Comparison of ENCODE assay signal across 8 cellular contexts in genomic region chr20:1330075-1330830, GRCh38. TPM values are rescaled to one million over a fixed set of nuclear protein-coding genes. Genes with fewer than 3 reads are reported as not detected.
DNase-seq lines count a peak whose midpoint lies in the region; ATAC-seq and TF ChIP-seq lines count a peak whose summit lies in the region.

No MANE protein-coding gene starts in this region.

- peaks cover 42% of the 10 kb centered on the region for H3K79me1 ChIP-seq in mesendoderm (ENCODE audit: low read length)

- no peak overlapping the region for H3K18ac ChIP-seq in mesendoderm (ENCODE audit: low read length)

- H3K4me2 ChIP-seq in mesendoderm (ENCODE audit: low read length) = no peak overlapping the region

- no peak overlapping the region for H2AK5ac ChIP-seq in mesendoderm (ENCODE audit: low read length)

- peak in 1 of 2 donors; percentile 37 for TF ChIP-seq POLR2A in thyroid gland (IDR thresholded peaks at IDR 0.05)

- no peak for TF ChIP-seq CTCF in thyroid gland (IDR thresholded peaks at IDR 0.05)

- H3K9ac ChIP-seq in mesendoderm (ENCODE audit: low read length) = no peak overlapping the region

- H4K5ac ChIP-seq in mesendoderm (ENCODE audit: low read length) = no peak overlapping the region

- DNase-seq in DMS153 (lab: John Stamatoyannopoulos, UW) (peak; percentile 35), DMS153 treated with DMSO at 0.1 percent for 48 hours (lab: John Stamatoyannopoulos, UW; ENCODE audit: unreplicated experiment) (no peak), left colon (peak; percentile 77 to 91), thyroid gland (peak; percentile 47 to 64), NCI-H2171 (lab: John Stamatoyannopoulos, UW) (no peak), mesendoderm (no peak)

- H3K4ac ChIP-seq in mesendoderm (ENCODE audit: low read depth, low read length) = no peak overlapping the region

- no peak overlapping the region for H3K4me3 ChIP-seq in thyroid gland (replicated peaks in 1 of 3)
- no peak overlapping the region for H3K4me3 ChIP-seq in mesendoderm (ENCODE audit: low read length)

- H3K36me3 ChIP-seq in thyroid gland = no peaks in the 10 kb centered on the region
- H3K36me3 ChIP-seq in mesendoderm (ENCODE audit: control insufficient read depth, insufficient read depth, low read length) = no peaks in the 10 kb centered on the region

- no peak overlapping the region for H3K56ac ChIP-seq in mesendoderm (ENCODE audit: low read length)

- 62 to 68% methylated on average over 6 of the region's 6 CpGs for WGBS in thyroid gland, 2 donors
- no CpG with 5 or more reads among the region's 6 CpGs for WGBS in mesendoderm (ENCODE audit: extremely low coverage, insufficient coverage, low lambda C conversion rate)

- no peak overlapping the region for H2BK15ac ChIP-seq in mesendoderm (replicated peaks; ENCODE audit: low read depth)

- H3K27me3 ChIP-seq in thyroid gland = no peaks in the 10 kb centered on the region
- no peaks in the 10 kb centered on the region for H3K27me3 ChIP-seq in mesendoderm (ENCODE audit: insufficient read depth, low read length, poor library complexity)

- no peak overlapping the region for H4K8ac ChIP-seq in mesendoderm (ENCODE audit: low read depth, low read length)

- no peak overlapping the region for H2BK5ac ChIP-seq in mesendoderm (ENCODE audit: low read length)

- H3K9me3 ChIP-seq in thyroid gland = no peaks in the 10 kb centered on the region

- ATAC-seq in left colon (peak; percentile 70), HG03469 (IDR thresholded peaks at IDR 0.05; ENCODE audit: unreplicated experiment) (no peak)

- H2BK120ac ChIP-seq in mesendoderm (ENCODE audit: low read depth, low read length) = no peak overlapping the region

- H3K27ac ChIP-seq in angular gyrus (ENCODE audit: low read depth, low read length) = peak overlapping the region; percentile 52
- H3K27ac ChIP-seq in thyroid gland = peak overlapping the region; percentile 91 to 99 (median 95)
- no peak overlapping the region for H3K27ac ChIP-seq in mesendoderm (ENCODE audit: low read depth, low read length)

- intact Hi-C loops in left colon (cut with DNase I, micrococcal nuclease) (no loop called here), thyroid gland (cut with DNase I) (no loop called here)

- H3K4me1 ChIP-seq in thyroid gland = peaks cover 54 to 59% of the 10 kb centered on the region in 2 donors
- H3K4me1 ChIP-seq in mesendoderm (ENCODE audit: control insufficient read depth, low read depth, low read length) = peaks cover 5% of the 10 kb centered on the region

- no peak overlapping the region for H3K23ac ChIP-seq in mesendoderm (ENCODE audit: low read length)

- peaks cover 28% of the 10 kb centered on the region for H3K79me2 ChIP-seq in mesendoderm (ENCODE audit: control insufficient read depth, insufficient read depth, low read length)

RNA-seq across cellular contexts. Expression of gene SDCBP2, which starts 1.3 kb away (rescaled TPM):
- 100 to 1,000 TPM; 262 to 489 TPM for total RNA-seq in left colon
- total RNA-seq in thyroid gland = 10 to 100 TPM; 18.0 to 37.6 (median 34.7) TPM
- polyA plus RNA-seq in mesendoderm (2013, experiment 1 of 2) = 1.2 TPM
- polyA plus RNA-seq in mesendoderm (2013, experiment 2 of 2) = 1.1 TPM

Comparison
In these comparisons a context has a peak if more than half of its experiments do, and no peak if none do; other contexts are left out.
1. DNase-seq: peak in DMS153 (single experiment), left colon (2 of 2) and thyroid gland (2 of 2); none in DMS153 treated with DMSO at 0.1 percent for 48 hours (single experiment), NCI-H2171 (single experiment) and mesendoderm (single experiment).
2. RNA of gene SDCBP2, which starts 1.3 kb away (total RNA-seq): 262 to 489 TPM in left colon; 18.0 to 37.6 TPM in thyroid gland; every median in the first group is over 4 times any median in the second.